2 cellular contexts compared by ENCODE assay signal in genomic region chr7:52712938-52713337, GRCh38.
TF ChIP-seq lines count a peak whose summit lies in the region.

No MANE protein-coding gene starts in this region.

TF ChIP-seq in GM23338, 12 proteins besides CTCF, POLR2A, EP300 and RAD21 (continued from another document):
- no peak for TF ChIP-seq ZNF462 (CRISPR knock-in tag; IDR thresholded peaks at IDR 0.05)
- no peak for TF ChIP-seq JUNB (IDR thresholded peaks at IDR 0.05; ENCODE audit: unreplicated experiment)
- TF ChIP-seq CREB1 (CRISPR knock-in tag; IDR thresholded peaks at IDR 0.05; ENCODE audit: low read depth): no peak
- no peak for TF ChIP-seq EZH2phosphoT487 (IDR thresholded peaks at IDR 0.05; ENCODE audit: unreplicated experiment)
- TF ChIP-seq REST (IDR thresholded peaks at IDR 0.05; ENCODE audit: unreplicated experiment): no peak
- no peak for TF ChIP-seq STAT1 (IDR thresholded peaks at IDR 0.05; ENCODE audit: unreplicated experiment)

TF ChIP-seq in WTC11, 78 proteins besides CTCF, POLR2A, EP300 and RAD21 (continued from another document):
- TF ChIP-seq STAT6 (CRISPR knock-in tag; conservative IDR thresholded peaks at IDR 0.05; ENCODE audit: low read depth): no peak
- TF ChIP-seq IRF1 (CRISPR knock-in tag; IDR thresholded peaks at IDR 0.05): no peak
- no peak for TF ChIP-seq TEAD4 (CRISPR knock-in tag; IDR thresholded peaks at IDR 0.05)
- TF ChIP-seq CBFB (CRISPR knock-in tag; IDR thresholded peaks at IDR 0.05; ENCODE audit: low read depth): no peak
- TF ChIP-seq TP53 (CRISPR knock-in tag; IDR thresholded peaks at IDR 0.05): no peak
- no peak for TF ChIP-seq SMAD4 (CRISPR knock-in tag; IDR thresholded peaks at IDR 0.05)
- TF ChIP-seq NR2C2 (CRISPR knock-in tag; IDR thresholded peaks at IDR 0.05): no peak
- no peak for TF ChIP-seq ZNF138 (CRISPR knock-in tag; conservative IDR thresholded peaks at IDR 0.05)
- no peak for TF ChIP-seq ZNF219 (CRISPR knock-in tag; IDR thresholded peaks at IDR 0.05; ENCODE audit: borderline replicate concordance)
- no peak for TF ChIP-seq FOXK1 (CRISPR knock-in tag; IDR thresholded peaks at IDR 0.05)
